ENCODE assay signal across 19 cellular contexts in genomic region chr4:169220854-169221311, GRCh38. TPM values are rescaled to one million over a fixed set of nuclear protein-coding genes. Genes with fewer than 3 reads are reported as not detected.
A peak's percentile ranks its signal among the peaks of the same experiment; 100 is the strongest.
DNase-seq lines count a peak whose midpoint lies in the region; ATAC-seq and TF ChIP-seq lines count a peak whose summit lies in the region.
"Had no signal": no experiment of that assay in that cellular context is flagged by ENCODE, and none has a peak within 500 bp of the region (broad histone marks: within the 10 kb centered on the region; RNA-seq: fewer than 3 reads in every experiment).

No MANE protein-coding gene starts in this region.

- H3K36me3 ChIP-seq in MG63: peaks cover under 1% of the 10 kb centered on the region
- H3K36me3 ChIP-seq in right lobe of liver: no peaks in the 10 kb centered on the region

- intact Hi-C loops in right lobe of liver (cut with DNase I): no loop called here

- H3K27me3 ChIP-seq in MG63 (no peaks in the 10 kb centered on the region), right lobe of liver (no peaks in the 10 kb centered on the region)
- H3K27me3 ChIP-seq: BLaER1 treated with 17β-estradiol and CSF1 and Interleukin-3, amounts not matched to agents 10 nM and 100 nM had no signal

- H3K9me3 ChIP-seq in MG63 (no peaks in the 10 kb centered on the region), right lobe of liver (no peaks in the 10 kb centered on the region)

- peak overlapping the region; percentile 28 for H3K4me3 ChIP-seq in MG63
- H3K4me3 ChIP-seq in right lobe of liver: peak overlapping the region in 2 of 3 donors; percentile 22
- H3K4me3 ChIP-seq in retinal pigment epithelial cell (ENCODE audit: low read length): no peak overlapping the region
- H3K4me3 ChIP-seq: BLaER1 treated with 17β-estradiol and CSF1 and Interleukin-3, amounts not matched to agents 10 nM and 100 nM had no signal

- TF ChIP-seq CTCF in right lobe of liver (IDR thresholded peaks at IDR 0.05) (no peak), retinal pigment epithelial cell (conservative IDR thresholded peaks at IDR 0.05; ENCODE audit: low read depth, low read length) (no peak)

- peak overlapping the region in 2 of 3 donors; percentile 69 to 82 for H3K27ac ChIP-seq in right lobe of liver
- H3K27ac ChIP-seq: BLaER1 treated with 17β-estradiol and CSF1 and Interleukin-3, amounts not matched to agents 10 nM and 100 nM had no signal

- no peak for TF ChIP-seq POLR2A in right lobe of liver (IDR thresholded peaks at IDR 0.05)

- DNase-seq in MG63: no peak
- peak; percentile 20 for DNase-seq in glomerular visceral epithelial cell (ENCODE audit: extremely low spot score)
- no peak for DNase-seq in right lobe of liver
- peak; percentile 75 for DNase-seq in retinal pigment epithelial cell (ENCODE audit: low read depth)
- no peak for DNase-seq in effector memory CD8-positive, alpha-beta T cell
- DNase-seq in NK-92 (lab: John Stamatoyannopoulos, UW; ENCODE audit: unreplicated experiment): no peak
- DNase-seq: CD8-positive, alpha-beta T cell; H9; MM.1S; NCI-H1092; NCI-H1436 treated with DMSO at 0.1 percent for 48 hours; NCI-H2081; NCI-H2171 treated with DMSO at 0.1 percent for 48 hours; NK-92 treated with Interleukin-12 subunit alpha and Interleukin-12 subunit beta, amount 100 ng/mL, for 24 hours had no signal

- no peaks in the 10 kb centered on the region for H3K4me1 Mint-ChIP-seq in effector memory CD8-positive, alpha-beta T cell (ENCODE audit: low read depth in 2 of 2)

- WGBS in right lobe of liver (ENCODE audit: insufficient coverage, low coverage, low lambda C conversion rate, missing lambda C conversion rate): 26% methylated on average over 6 of the region's 6 CpGs

- peaks cover 0 to 26% (median 7%) of the 10 kb centered on the region in 4 donors for H3K4me1 ChIP-seq in right lobe of liver

- H3K27me3 Mint-ChIP-seq in effector memory CD8-positive, alpha-beta T cell: peaks cover 0 to 8% of the 10 kb centered on the region in 2 donors

- H3K9me3 Mint-ChIP-seq in effector memory CD8-positive, alpha-beta T cell: no peaks in the 10 kb centered on the region
- H3K9me3 Mint-ChIP-seq: CD8-positive, alpha-beta T cell; H9 had no signal

- no peak overlapping the region for H3K4me3 Mint-ChIP-seq in effector memory CD8-positive, alpha-beta T cell
- H3K4me3 Mint-ChIP-seq: CD8-positive, alpha-beta T cell; H9 had no signal

- H3K36me3 Mint-ChIP-seq in effector memory CD8-positive, alpha-beta T cell (ENCODE audit: insufficient read depth): no peaks in the 10 kb centered on the region
- H3K36me3 Mint-ChIP-seq: CD8-positive, alpha-beta T cell had no signal

- no peak overlapping the region for H3K27ac Mint-ChIP-seq in effector memory CD8-positive, alpha-beta T cell
- H3K27ac Mint-ChIP-seq: CD8-positive, alpha-beta T cell had no signal

- ATAC-seq in right lobe of liver (peak; percentile 78 to 86 (median 83)), GM21786 (IDR thresholded peaks at IDR 0.05; ENCODE audit: unreplicated experiment) (no peak), GM19463 (IDR thresholded peaks at IDR 0.05; ENCODE audit: unreplicated experiment) (no peak)
- ATAC-seq in effector memory CD8-positive, alpha-beta T cell (replicated peaks): no peak
- ATAC-seq: CD8-positive, alpha-beta T cell; Right ventricle myocardium inferior had no signal

RNA-seq across cellular contexts. Expression of gene SH3RF1, which starts 49.9 kb away (rescaled TPM):
- total RNA-seq in MG63 (2014; rRNA removed; shearing (Covaris generic); ENCODE audit: low replicate concordance): 1.3 and 4.2 TPM in 2 replicates
- 10 to 100 TPM in 1 of 6 experiments, 1 to 10 TPM in 5; 5.5 to 11.0 (median 7.3) TPM for total RNA-seq in right lobe of liver
- total RNA-seq: CD8-positive, alpha-beta T cell; OCI-LY7 had no signal

Comparison
In these comparisons a context has a peak if more than half of its experiments do, and no peak if none do; other contexts are left out.
1. DNase-seq: peak in glomerular visceral epithelial cell (single experiment) and retinal pigment epithelial cell (single experiment); none in MG63 (single experiment), right lobe of liver (0 of 3), effector memory CD8-positive, alpha-beta T cell (0 of 3) and NK-92 (single experiment).
2. ATAC-seq: peak in right lobe of liver (4 of 4); none in effector memory CD8-positive, alpha-beta T cell (single experiment), GM21786 (single experiment) and GM19463 (single experiment).